ENCODE assay signal across 9 cellular contexts in genomic region chr1:218339267-218339831, GRCh38. TPM values are rescaled to one million over a fixed set of nuclear protein-coding genes. Genes with fewer than 3 reads are reported as not detected.
DNase-seq lines count a peak whose midpoint lies in the region; ATAC-seq, FAIRE-seq and TF ChIP-seq lines count a peak whose summit lies in the region.
"Had no signal": no experiment of that assay in that cellular context is flagged by ENCODE, and none has a peak within 500 bp of the region (broad histone marks: within the 10 kb centered on the region; RNA-seq: fewer than 3 reads in every experiment).

No MANE protein-coding gene starts in this region.

- peak; percentile 97 for FAIRE-seq in endometrium (lab: Jason Lieb, UNC)

- no peaks in the 10 kb centered on the region for H3K27me3 ChIP-seq in sigmoid colon
- H3K27me3 ChIP-seq in CD8-positive, alpha-beta memory T cell (ENCODE audit: insufficient read depth, low read length, poor library complexity, severe bottlenecking) = peaks cover 5% of the 10 kb centered on the region

- H3K4me3 Mint-ChIP-seq in CD8-positive, alpha-beta memory T cell = no peak overlapping the region
- H3K4me3 Mint-ChIP-seq: central memory CD8-positive, alpha-beta T cell had no signal

- DNase-seq in NOMO-1 treated with DMSO at 0.1 percent for 48 hours (lab: John Stamatoyannopoulos, UW; ENCODE audit: unreplicated experiment) (peak; percentile 3), NOMO-1 treated with dmso at 0.1 percent for 144 hours (lab: John Stamatoyannopoulos, UW; ENCODE audit: unreplicated experiment) (no peak), NCI-H748 (lab: John Stamatoyannopoulos, UW; ENCODE audit: unreplicated experiment) (peak; percentile 44), sigmoid colon (no peak), amniotic stem cell (lab: John Stamatoyannopoulos, UW) (no peak)
- no peak for DNase-seq in CD8-positive, alpha-beta memory T cell

- TF ChIP-seq POLR2A in sigmoid colon (IDR thresholded peaks at IDR 0.05) = no peak

- TF ChIP-seq EP300 in sigmoid colon (IDR thresholded peaks at IDR 0.05) = no peak

- no peaks in the 10 kb centered on the region for H3K9me3 Mint-ChIP-seq in CD8-positive, alpha-beta memory T cell
- H3K9me3 Mint-ChIP-seq: central memory CD8-positive, alpha-beta T cell had no signal

- H3K36me3 ChIP-seq in sigmoid colon = no peaks in the 10 kb centered on the region
- H3K36me3 ChIP-seq in CD8-positive, alpha-beta memory T cell (ENCODE audit: insufficient read depth, low read length) = no peaks in the 10 kb centered on the region

- 1 to 3% methylated on average over 1 of the region's 1 CpG for WGBS in sigmoid colon, 2 donors

- no peak overlapping the region for H3K27ac ChIP-seq in sigmoid colon
- H3K27ac ChIP-seq in CD8-positive, alpha-beta memory T cell (ENCODE audit: low read depth, low read length) = no peak overlapping the region

- H3K36me3 Mint-ChIP-seq in CD8-positive, alpha-beta memory T cell = peaks cover 5 to 14% (median 6%) of the 10 kb centered on the region in 3 donors

- CTCF ChIA-PET in CD8-positive, alpha-beta memory T cell (lab: Charles Lee) = interaction anchor here (1.6 kb wide), 1 partner anchor 9 kb away, joined by 7 read pairs; no protein-coding TSS in a partner anchor

- no peak overlapping the region for H3K27ac Mint-ChIP-seq in CD8-positive, alpha-beta memory T cell

- no peak overlapping the region for H3K4me3 ChIP-seq in sigmoid colon
- H3K4me3 ChIP-seq in CD8-positive, alpha-beta memory T cell (ENCODE audit: low read length) = no peak overlapping the region

- intact Hi-C loops in sigmoid colon (cut with DNase I) = loop anchor here (2.0 to 10.0 kb wide), 3 partner anchors 181 to 1228 kb away; no protein-coding TSS in a partner anchor

- TF ChIP-seq CTCF in sigmoid colon (IDR thresholded peaks at IDR 0.05) = peak; percentile 32 to 72 (median 68)

- no peaks in the 10 kb centered on the region for H3K9me3 ChIP-seq in sigmoid colon
- H3K9me3 ChIP-seq in CD8-positive, alpha-beta memory T cell (ENCODE audit: low read length) = no peaks in the 10 kb centered on the region

- peaks cover 0 to 10% of the 10 kb centered on the region in 2 donors for H3K27me3 Mint-ChIP-seq in CD8-positive, alpha-beta memory T cell
- H3K27me3 Mint-ChIP-seq: central memory CD8-positive, alpha-beta T cell had no signal

- peak; percentile 52 for ATAC-seq in HG02852 (IDR thresholded peaks at IDR 0.05; ENCODE audit: unreplicated experiment)

- POLR2A ChIA-PET in CD8-positive, alpha-beta memory T cell (lab: Charles Lee) = no interaction called here

- H3K4me1 Mint-ChIP-seq in CD8-positive, alpha-beta memory T cell = no peaks in the 10 kb centered on the region
- H3K4me1 Mint-ChIP-seq: central memory CD8-positive, alpha-beta T cell had no signal

- H3K4me1 ChIP-seq in sigmoid colon = peaks cover 0 to 5% (median 2%) of the 10 kb centered on the region in 4 donors
- H3K4me1 ChIP-seq in CD8-positive, alpha-beta memory T cell (ENCODE audit: insufficient read depth, low read length) = peaks cover 2% of the 10 kb centered on the region

RNA-seq across cellular contexts. Expression of gene TGFB2, which starts 5.8 kb away (rescaled TPM):
- 10 to 100 TPM in 1 of 4 donors, 1 to 10 TPM in 3; 6.3 to 11.8 (median 7.7) TPM for total RNA-seq in sigmoid colon
- polyA plus RNA-seq in sigmoid colon = under 1 TPM; 0.23 to 0.60 (median 0.38) TPM
- not detected for total RNA-seq in CD8-positive, alpha-beta memory T cell
- not detected for polyA plus RNA-seq in CD8-positive, alpha-beta memory T cell

RNA-seq across cellular contexts. Expression of gene RRP15, which starts 54.3 kb away (rescaled TPM):
- total RNA-seq in sigmoid colon = 1 to 10 TPM; 6.1 to 8.9 (median 8.1) TPM
- polyA plus RNA-seq in sigmoid colon = 1 to 10 TPM; 1.8 to 3.0 (median 1.8) TPM
- 10 to 100 TPM; 46.1 to 49.4 TPM for total RNA-seq in CD8-positive, alpha-beta memory T cell
- 18.2 TPM for polyA plus RNA-seq in CD8-positive, alpha-beta memory T cell

Comparison
In these comparisons a context has a peak if more than half of its experiments do, and no peak if none do; other contexts are left out.
1. DNase-seq: peak in NOMO-1 treated with DMSO at 0.1 percent for 48 hours (single experiment) and NCI-H748 (single experiment); none in NOMO-1 treated with dmso at 0.1 percent for 144 hours (single experiment), sigmoid colon (single experiment), amniotic stem cell (single experiment) and CD8-positive, alpha-beta memory T cell (0 of 5).
2. RNA of gene TGFB2, which starts 5.8 kb away (total RNA-seq): 6.3 to 11.8 TPM in sigmoid colon; not detected in CD8-positive, alpha-beta memory T cell; every median in the first group is over 4 times any median in the second.
3. RNA of gene RRP15, which starts 54.3 kb away (total RNA-seq): 46.1 to 49.4 TPM in CD8-positive, alpha-beta memory T cell; 6.1 to 8.9 TPM in sigmoid colon; every median in the first group is over 4 times any median in the second.